8 cellular contexts compared by ENCODE assay signal in the genomic region with DNA sequence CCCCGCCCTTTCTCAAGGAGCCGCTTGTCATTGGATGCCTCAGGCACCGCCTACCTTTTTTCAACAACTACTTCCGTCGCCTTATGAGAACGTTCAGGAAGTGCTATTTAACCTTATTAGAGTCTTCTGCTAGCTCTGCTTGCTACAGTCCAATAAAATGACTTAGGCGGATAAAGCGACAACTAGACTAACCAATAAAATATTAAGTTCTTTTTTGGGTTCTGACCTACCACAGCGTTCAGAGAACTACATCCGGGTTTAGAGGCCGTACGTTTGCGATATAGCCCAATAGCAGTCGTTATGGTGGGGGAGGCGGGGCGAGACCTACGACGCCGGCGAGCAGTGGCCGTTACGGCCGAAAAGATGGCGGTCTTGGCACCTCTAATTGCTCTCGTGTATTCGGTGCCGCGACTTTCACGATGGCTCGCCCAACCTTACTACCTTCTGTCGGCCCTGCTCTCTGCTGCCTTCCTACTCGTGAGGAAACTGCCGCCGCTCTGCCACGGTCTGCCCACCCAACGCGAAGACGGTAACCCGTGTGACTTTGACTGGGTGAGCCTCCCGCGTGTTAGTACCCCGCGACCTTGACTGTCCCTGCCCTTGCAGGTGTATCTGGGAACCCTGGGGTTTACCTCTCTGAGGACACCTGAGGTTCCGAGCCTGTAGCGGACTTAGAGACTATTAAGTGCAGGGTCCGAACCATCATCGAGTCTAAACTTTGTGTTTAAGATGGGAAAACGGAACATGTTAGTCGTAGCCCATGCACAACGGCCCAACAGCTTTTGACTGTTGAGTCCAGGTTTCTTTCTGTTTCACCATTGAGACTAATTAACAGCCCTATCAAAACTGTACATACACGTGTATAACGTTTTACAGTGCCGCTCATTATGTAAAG.
DNase-seq lines count a peak whose midpoint lies in the region; ATAC-seq lines count a peak whose summit lies in the region.

A gene with protein sequence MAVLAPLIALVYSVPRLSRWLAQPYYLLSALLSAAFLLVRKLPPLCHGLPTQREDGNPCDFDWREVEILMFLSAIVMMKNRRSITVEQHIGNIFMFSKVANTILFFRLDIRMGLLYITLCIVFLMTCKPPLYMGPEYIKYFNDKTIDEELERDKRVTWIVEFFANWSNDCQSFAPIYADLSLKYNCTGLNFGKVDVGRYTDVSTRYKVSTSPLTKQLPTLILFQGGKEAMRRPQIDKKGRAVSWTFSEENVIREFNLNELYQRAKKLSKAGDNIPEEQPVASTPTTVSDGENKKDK (plus strand): TSS at position 338 of the 895 bp plus-strand sequence. CDS start 26 bp downstream, at position 364.

- no peaks in the 10 kb centered on the region for H3K27me3 ChIP-seq in BLaER1 treated with 17β-estradiol and CSF1 and Interleukin-3, amounts not matched to agents 10 nM and 100 nM

- peak within 1 kb of the TSS; percentile 77 to 95 (median 90) for H3K27ac ChIP-seq in BLaER1 treated with 17β-estradiol and CSF1 and Interleukin-3, amounts not matched to agents 10 nM and 100 nM

- DNase-seq in NCI-H748 (lab: John Stamatoyannopoulos, UW; ENCODE audit: unreplicated experiment), result peak; percentile 99
- peak; percentile 87 for DNase-seq in activated CD4-positive, alpha-beta T cell treated with anti-CD3 and anti-CD28 coated beads, Interleukin-2, amount 50 U/mL, for 1 hour
- peak; percentile 99 for DNase-seq in dedifferentiated amniotic fluid mesenchymal stem cell (ENCODE audit: extremely low spot score)
- DNase-seq in left kidney (ENCODE audit: low read depth, low spot score), result peak; percentile 99
- DNase-seq in stimulated activated CD4-positive, alpha-beta T cell treated with anti-CD3 and anti-CD28 coated beads, Interleukin-2, amount 100 ng/mL, for 24 hours, result peak; percentile 90 to 92

- peak within 1 kb of the TSS; percentile 91 to 100 (median 97) for H3K4me2 ChIP-seq in BLaER1 treated with 17β-estradiol and CSF1 and Interleukin-3, amounts not matched to agents 10 nM and 100 nM

- peaks cover 16 to 49% (median 31%) of the 10 kb centered on the region in 11 experiments; a peak in 21 of 22 replicates for H3K36me3 ChIP-seq in BLaER1 treated with 17β-estradiol and CSF1 and Interleukin-3, amounts not matched to agents 10 nM and 100 nM

- H3K9ac ChIP-seq in BLaER1 treated with 17β-estradiol and CSF1 and Interleukin-3, amounts not matched to agents 10 nM and 100 nM, result peak within 1 kb of the TSS; percentile 86 to 96 (median 92)

- peaks cover 0 to 63% (median 26%) of the 10 kb centered on the region in 11 experiments; a peak in 17 of 22 replicates for H4K20me1 ChIP-seq in BLaER1 treated with 17β-estradiol and CSF1 and Interleukin-3, amounts not matched to agents 10 nM and 100 nM

- peaks cover 31 to 57% (median 35%) of the 10 kb centered on the region in 10 experiments for H3K4me1 ChIP-seq in BLaER1 treated with 17β-estradiol and CSF1 and Interleukin-3, amounts not matched to agents 10 nM and 100 nM

- peaks cover 0 to 12% (median 9%) of the 10 kb centered on the region in 11 experiments; a peak in 9 of 22 replicates for H3K9me3 ChIP-seq in BLaER1 treated with 17β-estradiol and CSF1 and Interleukin-3, amounts not matched to agents 10 nM and 100 nM (replicated peaks in 1 of 11)

- peak within 1 kb of the TSS; percentile 83 to 98 (median 92) for H3K4me3 ChIP-seq in BLaER1 treated with 17β-estradiol and CSF1 and Interleukin-3, amounts not matched to agents 10 nM and 100 nM

- ATAC-seq in GM19351 (IDR thresholded peaks at IDR 0.05; ENCODE audit: unreplicated experiment) (peak; percentile 91), HG03521 (IDR thresholded peaks at IDR 0.05; ENCODE audit: unreplicated experiment) (peak; percentile 93)

Comparison
In these comparisons a context has a peak if more than half of its experiments do, and no peak if none do; other contexts are left out.
1. Peak in every context shown above with its lines: DNase-seq, ATAC-seq, H3K4me3 ChIP-seq and H3K27ac ChIP-seq.